In genomic region chr14:91114079-91115065, GRCh38 we compare ENCODE assay signal across 8 cellular contexts. TPM values are rescaled to one million over a fixed set of nuclear protein-coding genes. Genes with fewer than 3 reads are reported as not detected.
A peak's percentile ranks its signal among the peaks of the same experiment; 100 is the strongest.
DNase-seq lines count a peak whose midpoint lies in the region; ATAC-seq and TF ChIP-seq lines count a peak whose summit lies in the region.

No MANE protein-coding gene starts in this region.

- no peaks in the 10 kb centered on the region for H3K36me3 ChIP-seq in effector memory CD4-positive, alpha-beta T cell (ENCODE audit: control insufficient read depth, insufficient read depth, low read length)

- POLR2A ChIA-PET in activated CD8-positive, alpha-beta T cell treated with anti-CD3 and anti-CD28 coated beads for 36 hours (lab: Charles Lee), result interaction anchor here (0.7 to 6.9 kb wide), 23 partner anchors 9 to 218 kb away, joined by 3 to 113 read pairs (median 5); partner anchors contain the start of genes GPR68 and RPS6KA5

- intact Hi-C loops in activated CD8-positive, alpha-beta T cell treated with anti-CD3 and anti-CD28 coated beads for 36 hours (cut with micrococcal nuclease), result no loop called here

- peak overlapping the region; percentile 91 for H3K27ac ChIP-seq in effector memory CD4-positive, alpha-beta T cell (ENCODE audit: insufficient read depth, low read length, poor library complexity, severe bottlenecking)

- H3K27me3 ChIP-seq in effector memory CD4-positive, alpha-beta T cell (replicated peaks; ENCODE audit: control insufficient read depth, insufficient read depth, low read length, poor library complexity, severe bottlenecking), result no peaks in the 10 kb centered on the region

- peak; percentile 56 for DNase-seq in AG20443 (ENCODE audit: low spot score)
- DNase-seq in NCI-H748 (lab: John Stamatoyannopoulos, UW; ENCODE audit: unreplicated experiment), result peak; percentile 88
- DNase-seq in activated CD8-positive, alpha-beta T cell treated with anti-CD3 and anti-CD28 coated beads for 36 hours, result peak; percentile 84
- DNase-seq in effector memory CD4-positive, alpha-beta T cell, result peak; percentile 25 to 51 (median 29)
- peak; percentile 96 for DNase-seq in medulla oblongata (ENCODE audit: extremely low spot score)
- peak in 2 of 3 donors; percentile 33 to 55 for DNase-seq in stimulated activated CD4-positive, alpha-beta T cell treated with anti-CD3 and anti-CD28 coated beads, TNF-alpha, amount 100 ng/mL, for 48 hours (ENCODE audit: low read depth in 3 of 3)

- ATAC-seq in GM18909 (IDR thresholded peaks at IDR 0.05; ENCODE audit: poor library complexity, unreplicated experiment) (peak; percentile 81), HG03135 (IDR thresholded peaks at IDR 0.05; ENCODE audit: unreplicated experiment) (peak; percentile 81)
- ATAC-seq in activated CD8-positive, alpha-beta T cell treated with anti-CD3 and anti-CD28 coated beads for 36 hours, result peak; percentile 84

- H3K27ac Mint-ChIP-seq in activated CD8-positive, alpha-beta T cell treated with anti-CD3 and anti-CD28 coated beads for 36 hours, result peak overlapping the region; percentile 92

- H3K27me3 Mint-ChIP-seq in activated CD8-positive, alpha-beta T cell treated with anti-CD3 and anti-CD28 coated beads for 36 hours, result no peaks in the 10 kb centered on the region

- H3K9me3 ChIP-seq in effector memory CD4-positive, alpha-beta T cell (ENCODE audit: control insufficient read depth, low read length), result no peaks in the 10 kb centered on the region

- CTCF ChIA-PET in activated CD8-positive, alpha-beta T cell treated with anti-CD3 and anti-CD28 coated beads for 36 hours (lab: Charles Lee), result interaction anchor here (0.7 to 4.4 kb wide), 20 partner anchors 10 to 211 kb away, joined by 3 to 36 read pairs (median 4); partner anchors contain the start of gene RPS6KA5

- H3K4me3 ChIP-seq in effector memory CD4-positive, alpha-beta T cell (ENCODE audit: insufficient read depth, low read depth, low read length, poor library complexity, severe bottlenecking), result peak overlapping the region; percentile 81

- H3K9me3 Mint-ChIP-seq in activated CD8-positive, alpha-beta T cell treated with anti-CD3 and anti-CD28 coated beads for 36 hours, result peaks cover 2% of the 10 kb centered on the region

- no peak for TF ChIP-seq CTCF in activated CD8-positive, alpha-beta T cell treated with anti-CD3 and anti-CD28 coated beads for 36 hours (IDR thresholded peaks at IDR 0.05)

- H3K4me1 ChIP-seq in effector memory CD4-positive, alpha-beta T cell (ENCODE audit: control insufficient read depth, insufficient read depth, low read length, poor library complexity, severe bottlenecking), result peaks cover 60% of the 10 kb centered on the region

- H3K4me3 Mint-ChIP-seq in activated CD8-positive, alpha-beta T cell treated with anti-CD3 and anti-CD28 coated beads for 36 hours, result peak overlapping the region; percentile 92

- peaks cover 57% of the 10 kb centered on the region for H3K4me1 Mint-ChIP-seq in activated CD8-positive, alpha-beta T cell treated with anti-CD3 and anti-CD28 coated beads for 36 hours (ENCODE audit: low read depth)

- peaks cover 43% of the 10 kb centered on the region for H3K36me3 Mint-ChIP-seq in activated CD8-positive, alpha-beta T cell treated with anti-CD3 and anti-CD28 coated beads for 36 hours (ENCODE audit: low read depth)

RNA-seq across cellular contexts. Expression of gene DGLUCY, which starts 0.5 kb away (rescaled TPM):
- total RNA-seq in activated CD8-positive, alpha-beta T cell treated with anti-CD3 and anti-CD28 coated beads for 36 hours, result 10 to 100 TPM; 52.3 to 59.3 TPM

RNA-seq across cellular contexts. Expression of gene RPS6KA5, which starts 53.9 kb away (rescaled TPM):
- total RNA-seq in activated CD8-positive, alpha-beta T cell treated with anti-CD3 and anti-CD28 coated beads for 36 hours, result 10 to 100 TPM; 12.8 to 12.9 TPM

Comparison
In these comparisons a context has a peak if more than half of its experiments do, and no peak if none do; other contexts are left out.
1. Peak in every context shown above with its lines: DNase-seq, ATAC-seq, H3K4me3 ChIP-seq and H3K27ac ChIP-seq.
2. DNase-seq: peak in every context shown above with its lines; median percentile 96 in medulla oblongata; 88 in NCI-H748; 84 in activated CD8-positive, alpha-beta T cell treated with anti-CD3 and anti-CD28 coated beads for 36 hours; 56 in AG20443; 44 in stimulated activated CD4-positive, alpha-beta T cell treated with anti-CD3 and anti-CD28 coated beads, TNF-alpha, amount 100 ng/mL, for 48 hours; 29 in effector memory CD4-positive, alpha-beta T cell.